Comparison of ENCODE assay signal across 1 cellular context in the genomic region with DNA sequence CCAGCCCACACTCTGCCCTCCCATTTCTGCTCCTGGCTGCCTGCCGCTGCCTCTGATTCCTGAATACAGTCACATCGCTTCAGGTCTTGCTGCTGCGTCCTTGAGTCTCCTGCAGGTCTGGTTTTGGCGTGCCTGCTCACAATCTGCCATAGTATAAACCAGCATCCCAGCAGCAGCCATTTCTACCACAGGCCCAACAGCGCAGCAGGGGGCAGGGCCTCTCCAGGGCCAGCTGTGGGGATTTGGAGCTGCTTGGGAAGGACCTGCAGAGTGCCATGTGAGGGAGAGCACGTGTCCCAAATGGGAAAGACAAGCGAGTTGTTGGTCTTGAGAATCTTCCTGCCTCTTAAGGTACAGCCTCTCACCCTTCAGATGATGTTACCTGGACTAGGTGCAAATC.
TF ChIP-seq lines count a peak whose summit lies in the region.

No MANE protein-coding gene starts in this region.

TF ChIP-seq in H1, 55 proteins besides CTCF, POLR2A, EP300 and RAD21 (continued from another document):
- TF ChIP-seq CHD7 (IDR thresholded peaks at IDR 0.05; ENCODE audit: insufficient replicate concordance, low read length): no peak
- TF ChIP-seq EGR1 (IDR thresholded peaks at IDR 0.05; ENCODE audit: borderline replicate concordance, low read depth, low read length): no peak
- TF ChIP-seq SP2 (IDR thresholded peaks at IDR 0.05; ENCODE audit: low read length): no peak
